ENCODE assay signal across 16 cellular contexts in the genomic region with DNA sequence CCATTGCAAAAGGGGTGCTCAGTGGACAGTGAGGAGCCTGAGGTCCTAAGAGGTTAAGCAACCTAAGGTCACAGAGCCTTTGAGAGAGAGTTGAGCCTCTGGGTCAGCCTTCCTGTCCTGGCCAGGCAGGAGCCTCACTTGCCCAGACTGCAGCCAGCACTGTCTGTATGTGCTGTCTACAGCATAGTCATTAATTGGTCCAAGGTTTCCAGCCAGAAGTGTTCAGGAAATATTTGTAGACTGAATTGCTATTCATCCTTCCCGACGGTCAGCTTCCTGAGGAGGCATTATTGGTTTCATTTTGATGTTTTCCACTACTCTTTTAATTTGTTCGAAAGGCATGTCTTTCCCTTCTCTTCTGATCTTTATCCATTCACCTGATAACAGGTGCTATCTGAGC.
"Had no signal": no experiment of that assay in that cellular context is flagged by ENCODE, and none has a peak within 500 bp of the region (broad histone marks: within the 10 kb centered on the region; RNA-seq: fewer than 3 reads in every experiment).

No MANE protein-coding gene starts in this region.

- H3K9me3 ChIP-seq: mucosa of descending colon, psoas muscle, sigmoid colon, SJSA1 had no signal

- H3K27ac Mint-ChIP-seq: activated CD4-positive, alpha-beta memory T cell treated with anti-CD3 and anti-CD28 coated beads, Interleukin-2, amount 10 ng/mL, durations not matched to agents 7 days and 5 days; activated T-helper 2 cell treated with anti-CD3 and anti-CD28 coated beads, Interferon-gamma antibody, Interleukin-2, Interleukin-4, amounts not matched to agents 10 μg/mL and 5 μg/mL and 100 μg/mL, durations not matched to agents 14 hours and 24 hours and 36 hours had no signal

- H3K27ac ChIP-seq: coronary artery, psoas muscle, sigmoid colon, SJSA1 had no signal

- DNase-seq: activated CD4-positive, alpha-beta memory T cell treated with anti-CD3 and anti-CD28 coated beads, Interleukin-2, amount 10 ng/mL, durations not matched to agents 7 days and 5 days; activated CD8-positive, alpha-beta memory T cell treated with anti-CD3 and anti-CD28 coated beads, Interleukin-2, amount 50 U/mL, for 4 hours; effector memory CD4-positive, alpha-beta T cell; glutamatergic neuron; mucosa of descending colon; naive thymus-derived CD8-positive, alpha-beta T cell; psoas muscle; sigmoid colon; stimulated activated CD4-positive, alpha-beta T cell treated with anti-CD3 and anti-CD28 coated beads, Interleukin-2, amount 100 ng/mL, for 24 hours; stimulated activated naive CD4-positive, alpha-beta T cell; SW 1271 had no signal

- H3K4me1 ChIP-seq: sigmoid colon, SJSA1 had no signal

- H3K4me3 ChIP-seq: coronary artery, lung, mucosa of descending colon, psoas muscle, sigmoid colon, SJSA1 had no signal

- H3K4me3 Mint-ChIP-seq: activated CD4-positive, alpha-beta memory T cell treated with anti-CD3 and anti-CD28 coated beads, Interleukin-2, amount 10 ng/mL, durations not matched to agents 7 days and 5 days; naive thymus-derived CD8-positive, alpha-beta T cell had no signal

- H3K27me3 ChIP-seq: sigmoid colon, SJSA1 had no signal

- H3K9me3 Mint-ChIP-seq: activated CD4-positive, alpha-beta memory T cell treated with anti-CD3 and anti-CD28 coated beads, Interleukin-2, amount 10 ng/mL, durations not matched to agents 7 days and 5 days; activated T-helper 2 cell treated with anti-CD3 and anti-CD28 coated beads, Interferon-gamma antibody, Interleukin-2, Interleukin-4, amounts not matched to agents 10 μg/mL and 5 μg/mL and 100 μg/mL, durations not matched to agents 14 hours and 24 hours and 36 hours; naive thymus-derived CD8-positive, alpha-beta T cell had no signal

- H3K27me3 Mint-ChIP-seq: activated CD4-positive, alpha-beta memory T cell treated with anti-CD3 and anti-CD28 coated beads, Interleukin-2, amount 10 ng/mL, durations not matched to agents 7 days and 5 days; naive thymus-derived CD8-positive, alpha-beta T cell had no signal

- ATAC-seq: activated CD4-positive, CD25-positive, alpha-beta regulatory T cell treated with anti-CD3 and anti-CD28 coated beads, Interleukin-2, amount 50 U/mL, for 24 hours; mucosa of descending colon; naive thymus-derived CD8-positive, alpha-beta T cell had no signal
